Comparison of ENCODE assay signal across 15 cellular contexts in genomic region chr2:196884368-196884767, GRCh38. TPM values are rescaled to one million over a fixed set of nuclear protein-coding genes. Genes with fewer than 3 reads are reported as not detected.
DNase-seq lines count a peak whose midpoint lies in the region; FAIRE-seq and TF ChIP-seq lines count a peak whose summit lies in the region.
"Had no signal": no experiment of that assay in that cellular context is flagged by ENCODE, and none has a peak within 500 bp of the region (broad histone marks: within the 10 kb centered on the region; RNA-seq: fewer than 3 reads in every experiment).

No MANE protein-coding gene starts in this region.

- H3K36me3 ChIP-seq in GM06990 (ENCODE audit: control insufficient read depth, insufficient read depth, low read length) = no peaks in the 10 kb centered on the region
- H3K36me3 ChIP-seq in small intestine (ENCODE audit: control insufficient read depth in 2 of 2, insufficient read depth in 2 of 2, low read length in 2 of 2) = no peaks in the 10 kb centered on the region

- H3K4me3 ChIP-seq in GM06990 (replicated peaks; ENCODE audit: low read depth, low read length) (no peak overlapping the region), LNCaP clone FGC (ENCODE audit: low read depth, low read length) (no peak overlapping the region), small intestine (ENCODE audit: low read depth in 1 of 2, low read length in 2 of 2) (no peak overlapping the region)
- H3K4me3 ChIP-seq: HAP-1, K562 had no signal

- FAIRE-seq in small intestine (lab: Jason Lieb, UNC) = peak; percentile 61
- FAIRE-seq: D721Med, H1, K562 had no signal

- TF ChIP-seq CTCF in GM06990 (IDR thresholded peaks at IDR 0.05; ENCODE audit: insufficient read depth, low read length, poor library complexity, severe bottlenecking) (no peak), LNCaP clone FGC (IDR thresholded peaks at IDR 0.05; ENCODE audit: control insufficient read depth, extremely low read depth, insufficient read depth) (no peak)

- DNase-seq in GM06990 (ENCODE audit: extremely low read depth, insufficient read length) (peak; percentile 26), LNCaP clone FGC (ENCODE audit: low read depth) (peak; percentile 75), NCI-H69 (lab: John Stamatoyannopoulos, UW) (peak; percentile 14), small intestine (no peak), SK-N-DZ (ENCODE audit: low spot score) (no peak), substantia nigra (lab: John Stamatoyannopoulos, UW) (no peak)
- no peak for DNase-seq in stimulated activated CD4-positive, alpha-beta T cell treated with anti-CD3 and anti-CD28 coated beads, Interleukin-4, amount 100 ng/mL, for 1 hour
- DNase-seq: AML-193; Caco-2; CD4-positive, alpha-beta T cell had no signal

- 77 to 91% (median 81%) methylated on average over 2 of the region's 2 CpGs for WGBS in small intestine, 3 donors

- H3K27me3 ChIP-seq in GM06990 (replicated peaks; ENCODE audit: control insufficient read depth, insufficient read depth, low read length) = no peaks in the 10 kb centered on the region
- no peaks in the 10 kb centered on the region for H3K27me3 ChIP-seq in small intestine (ENCODE audit: control insufficient read depth in 2 of 2, insufficient read depth in 2 of 2, low read length in 2 of 2)

- no peaks in the 10 kb centered on the region for H3K4me1 ChIP-seq in small intestine (ENCODE audit: control insufficient read depth in 2 of 2, insufficient read depth in 1 of 2, low read depth in 1 of 2, low read length in 1 of 2)
- H3K4me1 ChIP-seq: Caco-2, HAP-1 had no signal

- H3K27ac ChIP-seq in small intestine (ENCODE audit: low read depth in 1 of 2, low read length in 1 of 2) (no peak overlapping the region), substantia nigra (ENCODE audit: low read depth, low read length, poor library complexity, severe bottlenecking) (no peak overlapping the region)
- H3K27ac ChIP-seq: C4-2B had no signal

- H3K9me3 ChIP-seq in small intestine (ENCODE audit: control insufficient read depth, low read depth) = no peaks in the 10 kb centered on the region
- H3K9me3 ChIP-seq: HAP-1 had no signal

RNA-seq across cellular contexts. Expression of gene PGAP1, which starts 42.1 kb away (rescaled TPM):
- 1 to 10 TPM in 1 of 3 donors, under 1 TPM in 2; 0.54 to 3.4 (median 0.67) TPM for polyA plus RNA-seq in small intestine
- 16.2 and 17.3 TPM in 2 replicates for polyA plus RNA-seq in SK-N-DZ (2014; cell fraction: cytosol; rRNA removed)
- polyA plus RNA-seq in SK-N-DZ (2014; cell fraction: nucleus; rRNA removed) = 19.3 and 23.9 TPM in 2 replicates

Comparison
In these comparisons a context has a peak if more than half of its experiments do, and no peak if none do; other contexts are left out.
1. DNase-seq: peak in GM06990 (single experiment), LNCaP clone FGC (single experiment) and NCI-H69 (single experiment); none in small intestine (single experiment), SK-N-DZ (single experiment), stimulated activated CD4-positive, alpha-beta T cell treated with anti-CD3 and anti-CD28 coated beads, Interleukin-4, amount 100 ng/mL, for 1 hour (single experiment) and substantia nigra (0 of 49).